In the genomic region with DNA sequence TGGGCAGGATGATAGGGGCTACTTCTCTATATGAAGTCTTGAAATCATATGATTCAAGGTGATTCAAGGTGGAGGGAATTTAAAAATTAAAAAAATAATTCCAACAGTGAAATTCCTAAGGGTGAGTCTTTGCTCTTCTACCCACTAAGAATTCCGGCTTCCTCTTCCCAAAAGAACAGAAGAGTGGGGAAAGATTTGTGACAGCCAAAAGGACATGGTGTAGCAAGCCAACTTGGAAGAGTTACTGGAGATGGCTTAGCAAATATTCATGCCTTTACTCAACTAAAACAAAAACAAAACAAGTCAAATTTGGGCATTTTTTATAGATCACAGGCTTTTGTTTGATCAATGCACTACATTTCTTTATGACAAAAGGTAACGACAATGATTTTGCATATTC, we compare ENCODE assay signal across 23 cellular contexts.
"Had no signal": no experiment of that assay in that cellular context is flagged by ENCODE, and none has a peak within 500 bp of the region (broad histone marks: within the 10 kb centered on the region; RNA-seq: fewer than 3 reads in every experiment).

No MANE protein-coding gene starts in this region.

- H3K4me3 ChIP-seq: adrenal gland, MG63 had no signal

- DNase-seq: activated B cell treated with CpG ODN at 0.5 μM for 24 hours; activated CD4-positive, alpha-beta memory T cell treated with anti-CD3 and anti-CD28 coated beads, Interleukin-2, amount 10 ng/mL, durations not matched to agents 7 days and 5 days; activated CD4-positive, alpha-beta T cell treated with anti-CD3 and anti-CD28 coated beads, Interleukin-2, amount 50 U/mL, for 1 hour; activated gamma-delta T cell; activated naive CD4-positive, alpha-beta T cell treated with anti-CD3 and anti-CD28 coated beads, Interleukin-2, amount 10 ng/mL, durations not matched to agents 7 days and 5 days; activated naive CD8-positive, alpha-beta T cell treated with anti-CD3 and anti-CD28 coated beads for 36 hours; activated T-cell treated with anti-CD3 and anti-CD28 coated beads for 4 hours; activated T-cell treated with anti-CD3 and anti-CD28 coated beads, Interleukin-2, amount 50 U/mL, for 48 hours; adrenal gland; anterior cingulate cortex; caudate nucleus; MG63; NCI-H1105 treated with DMSO at 0.1 percent for 48 hours; NCI-H1436 treated with DMSO at 0.1 percent for 48 hours; NCI-H187; NCI-H2081; NCI-H524; PC-3; SIG-M5; T-helper 17 cell; T-helper 9 cell had no signal

- ATAC-seq: activated T-helper 17 cell treated with anti-CD3 and anti-CD28 coated beads, Interleukin-2, amount 50 U/mL, for 72 hours; PC-3; T-helper 17 cell had no signal

- H3K27me3 ChIP-seq: adrenal gland, MG63 had no signal

- H3K27ac ChIP-seq: adrenal gland had no signal

- FAIRE-seq: RCC 7860 had no signal

- H3K9me3 ChIP-seq: adrenal gland, MG63 had no signal

- H3K36me3 ChIP-seq: adrenal gland had no signal

- H3K4me1 ChIP-seq: adrenal gland had no signal
